ENCODE assay signal across 27 cellular contexts in the genomic region with DNA sequence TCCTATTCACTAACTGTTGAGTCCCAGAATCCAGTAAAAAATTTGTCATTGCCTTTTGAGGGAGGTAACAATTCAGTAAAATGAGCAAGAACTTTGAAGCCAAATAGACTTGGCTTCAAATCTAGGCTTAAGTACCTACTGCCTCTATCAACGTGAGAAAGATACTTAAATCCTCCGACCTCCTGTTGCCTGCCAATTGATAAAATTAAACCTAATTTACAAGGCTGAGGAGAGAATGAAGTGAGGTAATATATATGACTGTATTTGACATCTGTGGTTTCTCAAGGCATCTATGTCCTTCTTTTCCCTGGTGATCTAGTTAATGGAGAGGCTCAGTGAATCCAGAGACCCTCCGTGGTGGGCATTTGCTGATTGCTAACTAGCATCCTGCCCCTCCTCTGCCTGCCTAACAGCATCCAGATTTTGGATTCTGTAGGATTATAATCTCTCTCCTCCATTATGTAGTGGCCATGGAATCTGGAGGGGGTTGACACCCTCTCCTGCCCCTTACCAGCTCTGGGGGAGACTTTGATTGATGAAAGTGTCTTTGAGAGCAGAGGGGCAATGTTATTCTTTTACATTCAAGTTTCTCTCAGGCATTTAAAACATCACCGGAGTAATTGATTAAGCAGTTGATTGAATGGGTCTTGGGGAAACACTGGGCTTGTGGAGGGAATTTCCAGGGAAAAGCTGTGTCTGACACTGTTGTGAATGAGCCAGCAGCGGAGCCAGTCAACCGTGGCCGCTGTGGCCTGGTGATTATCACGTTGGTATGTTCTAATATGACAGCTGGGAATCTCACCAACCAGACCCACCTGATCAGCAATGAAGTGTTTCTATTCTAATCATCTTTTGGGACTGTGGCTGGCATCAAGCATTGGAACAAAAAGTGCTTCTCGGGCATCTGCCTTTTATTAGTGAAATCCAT.
DNase-seq lines count a peak whose midpoint lies in the region; ATAC-seq and TF ChIP-seq lines count a peak whose summit lies in the region.
"Had no signal": no experiment of that assay in that cellular context is flagged by ENCODE, and none has a peak within 500 bp of the region (broad histone marks: within the 10 kb centered on the region; RNA-seq: fewer than 3 reads in every experiment).

No MANE protein-coding gene starts in this region.

- no peaks in the 10 kb centered on the region for H3K27me3 Mint-ChIP-seq in CD8-positive, alpha-beta T cell (ENCODE audit: low read depth)

- no peaks in the 10 kb centered on the region for H3K4me1 Mint-ChIP-seq in CD8-positive, alpha-beta T cell (ENCODE audit: low read depth)
- H3K4me1 Mint-ChIP-seq: activated T-helper 17 cell treated with anti-CD3 and anti-CD28 coated beads, Interleukin-2, amount 50 U/mL, for 72 hours; immature natural killer cell; memory B cell; naive thymus-derived CD4-positive, alpha-beta T cell; stimulated activated effector memory CD8-positive, alpha-beta T cell treated with anti-CD3 and anti-CD28 coated beads, Interleukin-12 subunit alpha, Interleukin-12 subunit beta, amount 100 ng/mL, for 72 hours had no signal

- DNase-seq in NCI-H510A treated with DMSO at 0.1 percent for 48 hours (lab: John Stamatoyannopoulos, UW) = peak; percentile 13
- DNase-seq in NCI-H510A (lab: John Stamatoyannopoulos, UW) = no peak
- DNase-seq in NCI-H1105 treated with DMSO at 0.1 percent for 48 hours (lab: John Stamatoyannopoulos, UW) = peak; percentile 74
- DNase-seq in Right ventricle myocardium superior = peak; percentile 74
- DNase-seq in renal cortical epithelial cell (ENCODE audit: low read depth) = peak; percentile 26
- DNase-seq in CD8-positive, alpha-beta T cell = no peak
- no peak for DNase-seq in cerebellar cortex (ENCODE audit: low spot score)
- DNase-seq: activated CD4-positive, alpha-beta T cell treated with anti-CD3 and anti-CD28 coated beads, Interleukin-2, amount 50 U/mL, for 1 hour; colonic mucosa; endodermal cell; GDM1; GOT3; head of caudate nucleus; immature natural killer cell; MM.1S; naive thymus-derived CD4-positive, alpha-beta T cell; NCI-H446; T-helper 2 cell had no signal

- no peak for TF ChIP-seq CTCF in CD8-positive, alpha-beta T cell (IDR thresholded peaks at IDR 0.05)

- intact Hi-C loops in Right ventricle myocardium superior (cut with DNase I) = no loop called here
- intact Hi-C loops in CD8-positive, alpha-beta T cell (cut with DNase I, micrococcal nuclease) = no loop called here

- H3K4me1 ChIP-seq in CD8-positive, alpha-beta T cell (ENCODE audit: insufficient read depth, low read length) = no peaks in the 10 kb centered on the region
- H3K4me1 ChIP-seq: colonic mucosa, SJSA1, suprapubic skin had no signal

- peak; percentile 97 for ATAC-seq in Right ventricle myocardium superior (ENCODE audit: poor library complexity)
- no peak for ATAC-seq in GM18517 (IDR thresholded peaks at IDR 0.05; ENCODE audit: unreplicated experiment)
- no peak for ATAC-seq in CD8-positive, alpha-beta T cell
- ATAC-seq: activated T-helper 17 cell treated with anti-CD3 and anti-CD28 coated beads, Interleukin-2, amount 50 U/mL, for 72 hours; naive thymus-derived CD4-positive, alpha-beta T cell; stimulated activated effector memory CD8-positive, alpha-beta T cell treated with anti-CD3 and anti-CD28 coated beads, Interleukin-12 subunit alpha, Interleukin-12 subunit beta, amount 100 ng/mL, for 72 hours had no signal

- H3K27ac ChIP-seq in CD8-positive, alpha-beta T cell (ENCODE audit: low read depth, low read length) = no peak overlapping the region
- H3K27ac ChIP-seq: BLaER1 treated with 17β-estradiol and CSF1 and Interleukin-3, amounts not matched to agents 10 nM and 100 nM; colonic mucosa; SJSA1; suprapubic skin; VCaP had no signal

- H3K4me3 ChIP-seq in CD8-positive, alpha-beta T cell (ENCODE audit: low read depth, low read length) = no peak overlapping the region
- H3K4me3 ChIP-seq: BLaER1 treated with 17β-estradiol and CSF1 and Interleukin-3, amounts not matched to agents 10 nM and 100 nM; colonic mucosa; SJSA1; suprapubic skin had no signal

- H3K27me3 ChIP-seq in CD8-positive, alpha-beta T cell (ENCODE audit: insufficient read depth, low read length) = no peaks in the 10 kb centered on the region
- H3K27me3 ChIP-seq: BLaER1 treated with 17β-estradiol and CSF1 and Interleukin-3, amounts not matched to agents 10 nM and 100 nM; colonic mucosa; SJSA1; suprapubic skin had no signal

- no peaks in the 10 kb centered on the region for H3K36me3 ChIP-seq in CD8-positive, alpha-beta T cell (ENCODE audit: insufficient read depth, low read length)
- H3K36me3 ChIP-seq: BLaER1 treated with 17β-estradiol and CSF1 and Interleukin-3, amounts not matched to agents 10 nM and 100 nM; colonic mucosa; SJSA1; suprapubic skin had no signal

- H3K36me3 Mint-ChIP-seq in CD8-positive, alpha-beta T cell = no peaks in the 10 kb centered on the region
- H3K36me3 Mint-ChIP-seq: brain; immature natural killer cell; memory B cell; naive thymus-derived CD4-positive, alpha-beta T cell; stimulated activated effector memory CD8-positive, alpha-beta T cell treated with anti-CD3 and anti-CD28 coated beads, Interleukin-12 subunit alpha, Interleukin-12 subunit beta, amount 100 ng/mL, for 72 hours had no signal

- CTCF ChIA-PET in CD8-positive, alpha-beta T cell (lab: Charles Lee) = no interaction called here

- no peak overlapping the region for H3K27ac Mint-ChIP-seq in CD8-positive, alpha-beta T cell
- H3K27ac Mint-ChIP-seq: activated T-helper 17 cell treated with anti-CD3 and anti-CD28 coated beads, Interleukin-2, amount 50 U/mL, for 72 hours; brain; endodermal cell; immature natural killer cell; memory B cell; naive thymus-derived CD4-positive, alpha-beta T cell; stimulated activated effector memory CD8-positive, alpha-beta T cell treated with anti-CD3 and anti-CD28 coated beads, Interleukin-12 subunit alpha, Interleukin-12 subunit beta, amount 100 ng/mL, for 72 hours had no signal

- H3K4me3 Mint-ChIP-seq in CD8-positive, alpha-beta T cell = no peak overlapping the region
- H3K4me3 Mint-ChIP-seq: activated T-helper 17 cell treated with anti-CD3 and anti-CD28 coated beads, Interleukin-2, amount 50 U/mL, for 72 hours; brain; endodermal cell; immature natural killer cell; memory B cell; naive thymus-derived CD4-positive, alpha-beta T cell; stimulated activated effector memory CD8-positive, alpha-beta T cell treated with anti-CD3 and anti-CD28 coated beads, Interleukin-12 subunit alpha, Interleukin-12 subunit beta, amount 100 ng/mL, for 72 hours had no signal

- H3K9me3 Mint-ChIP-seq in CD8-positive, alpha-beta T cell = no peaks in the 10 kb centered on the region
- H3K9me3 Mint-ChIP-seq: memory B cell had no signal

- no peaks in the 10 kb centered on the region for H3K9me3 ChIP-seq in CD8-positive, alpha-beta T cell (ENCODE audit: low read length)
- H3K9me3 ChIP-seq: BLaER1 treated with 17β-estradiol and CSF1 and Interleukin-3, amounts not matched to agents 10 nM and 100 nM; colonic mucosa; SJSA1; suprapubic skin had no signal

- POLR2A ChIA-PET in CD8-positive, alpha-beta T cell (lab: Charles Lee) = no interaction called here

Comparison
In these comparisons a context has a peak if more than half of its experiments do, and no peak if none do; other contexts are left out.
1. DNase-seq: peak in NCI-H510A treated with DMSO at 0.1 percent for 48 hours (single experiment), NCI-H1105 treated with DMSO at 0.1 percent for 48 hours (single experiment), Right ventricle myocardium superior (single experiment) and renal cortical epithelial cell (single experiment); none in NCI-H510A (single experiment), CD8-positive, alpha-beta T cell (0 of 7) and cerebellar cortex (single experiment).